30 cellular contexts compared by ENCODE assay signal in the genomic region with DNA sequence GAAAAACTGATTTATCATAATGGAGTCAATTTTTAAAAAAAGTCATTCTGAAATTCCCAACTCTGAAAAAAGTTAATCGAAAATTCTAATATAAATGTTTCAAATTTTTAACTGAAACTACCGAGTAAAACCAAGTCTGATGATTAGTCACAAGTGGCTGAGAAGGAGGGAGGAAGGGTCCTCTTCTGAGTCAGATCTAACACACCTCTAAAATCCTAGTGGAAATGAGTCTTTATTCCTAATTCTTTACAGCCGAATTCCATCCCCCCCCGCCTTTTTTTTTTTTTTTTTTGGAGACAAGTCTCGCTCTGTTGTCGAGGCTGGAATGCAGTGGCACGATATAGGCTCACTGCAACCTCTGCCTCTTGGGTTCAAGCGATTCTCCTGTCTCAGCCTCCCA. TPM values are rescaled to one million over a fixed set of nuclear protein-coding genes. Genes with fewer than 3 reads are reported as not detected.
DNase-seq lines count a peak whose midpoint lies in the region; ATAC-seq and TF ChIP-seq lines count a peak whose summit lies in the region.
"Had no signal": no experiment of that assay in that cellular context is flagged by ENCODE, and none has a peak within 500 bp of the region (broad histone marks: within the 10 kb centered on the region; RNA-seq: fewer than 3 reads in every experiment).

No MANE protein-coding gene starts in this region.

- ATAC-seq in RWPE2 (ENCODE audit: low read depth) (no peak), foreskin keratinocyte (peak; percentile 37), GM21515 (IDR thresholded peaks at IDR 0.05; ENCODE audit: unreplicated experiment) (no peak)
- ATAC-seq in stimulated activated naive B cell treated with anti-CD40 and anti-IgM and Interleukin-4, amounts not matched to agents 10 μg/mL and 1 μg/mL and 100 μg/mL, for 72 hours (replicated peaks) = no peak
- ATAC-seq: HCT116; lower lobe of right lung; naive thymus-derived CD8-positive, alpha-beta T cell; T-cell had no signal

- H3K9me3 ChIP-seq in left ventricle myocardium inferior (replicated peaks) (no peaks in the 10 kb centered on the region), RWPE2 (ENCODE audit: severe bottlenecking) (no peaks in the 10 kb centered on the region)
- H3K9me3 ChIP-seq: lower lobe of right lung, stomach, tibial artery had no signal

- H3K4me3 Mint-ChIP-seq in stimulated activated naive B cell treated with anti-CD40 and anti-IgM and Interleukin-4, amounts not matched to agents 10 μg/mL and 1 μg/mL and 100 μg/mL, for 72 hours = no peak overlapping the region
- H3K4me3 Mint-ChIP-seq: activated B cell treated with CpG ODN at 0.5 μM for 24 hours; activated naive CD8-positive, alpha-beta T cell; dendritic cell treated with granulocyte-macrophage colony-stimulating factor and Interleukin-4, amounts not matched to agents 40 ng/mL and 50 ng/mL, for 4 days; endodermal cell; naive thymus-derived CD8-positive, alpha-beta T cell; T-cell had no signal

- no peaks in the 10 kb centered on the region for H3K27me3 Mint-ChIP-seq in stimulated activated naive B cell treated with anti-CD40 and anti-IgM and Interleukin-4, amounts not matched to agents 10 μg/mL and 1 μg/mL and 100 μg/mL, for 72 hours
- H3K27me3 Mint-ChIP-seq: activated B cell treated with CpG ODN at 0.5 μM for 24 hours; activated naive CD8-positive, alpha-beta T cell; dendritic cell treated with granulocyte-macrophage colony-stimulating factor and Interleukin-4, amounts not matched to agents 40 ng/mL and 50 ng/mL, for 4 days; naive thymus-derived CD8-positive, alpha-beta T cell; T-cell had no signal

- H3K27me3 ChIP-seq in left ventricle myocardium inferior (ENCODE audit: low read depth) (no peaks in the 10 kb centered on the region), RWPE2 (ENCODE audit: insufficient read depth, poor library complexity, severe bottlenecking) (no peaks in the 10 kb centered on the region), foreskin keratinocyte (no peaks in the 10 kb centered on the region)
- H3K27me3 ChIP-seq: stomach, tibial artery had no signal

- peak overlapping the region; percentile 87 for H3K27ac ChIP-seq in left ventricle myocardium inferior (replicated peaks)
- peak overlapping the region; percentile 100 for H3K27ac ChIP-seq in RWPE2 (ENCODE audit: poor library complexity, severe bottlenecking)
- peak overlapping the region; percentile 96 for H3K27ac ChIP-seq in foreskin keratinocyte
- H3K27ac ChIP-seq: lower lobe of right lung had no signal

- intact Hi-C loops in left ventricle myocardium inferior (cut with micrococcal nuclease) (no loop called here), cardiac septum (cut with DNase I) (no loop called here)

- peaks cover 19 to 27% of the 10 kb centered on the region in 2 donors for H3K4me1 Mint-ChIP-seq in stimulated activated naive B cell treated with anti-CD40 and anti-IgM and Interleukin-4, amounts not matched to agents 10 μg/mL and 1 μg/mL and 100 μg/mL, for 72 hours

- H3K36me3 ChIP-seq in left ventricle myocardium inferior (peaks cover 64% of the 10 kb centered on the region), RWPE2 (ENCODE audit: low read depth) (peaks cover 61% of the 10 kb centered on the region)

- no peak for TF ChIP-seq CTCF in left ventricle myocardium inferior (IDR thresholded peaks at IDR 0.05; ENCODE audit: borderline replicate concordance)
- no peak for TF ChIP-seq CTCF in RWPE2 (IDR thresholded peaks at IDR 0.05; ENCODE audit: poor library complexity, severe bottlenecking)
- no peak for TF ChIP-seq CTCF in foreskin keratinocyte (conservative IDR thresholded peaks at IDR 0.05)

- H3K9me3 Mint-ChIP-seq in stimulated activated naive B cell treated with anti-CD40 and anti-IgM and Interleukin-4, amounts not matched to agents 10 μg/mL and 1 μg/mL and 100 μg/mL, for 72 hours = no peaks in the 10 kb centered on the region
- H3K9me3 Mint-ChIP-seq: activated B cell treated with CpG ODN at 0.5 μM for 24 hours; dendritic cell treated with granulocyte-macrophage colony-stimulating factor and Interleukin-4, amounts not matched to agents 40 ng/mL and 50 ng/mL, for 4 days; endodermal cell; naive thymus-derived CD8-positive, alpha-beta T cell; T-cell had no signal

- DNase-seq in left ventricle myocardium inferior (no peak), cardiac septum (ENCODE audit: low spot score) (no peak), RWPE2 (ENCODE audit: low spot score) (no peak), foreskin keratinocyte (no peak)
- DNase-seq in activated CD4-positive, alpha-beta T cell treated with anti-CD3 and anti-CD28 coated beads for 48 hours = no peak
- no peak for DNase-seq in stimulated activated naive B cell treated with anti-CD40 and anti-IgM and Interleukin-4, amounts not matched to agents 10 μg/mL and 1 μg/mL and 100 μg/mL, for 72 hours
- DNase-seq: activated B cell treated with CpG ODN at 0.5 μM for 24 hours; activated CD4-positive, alpha-beta T cell treated with anti-CD3 and anti-CD28 coated beads, Interleukin-2, amount 50 U/mL, for 4 hours; activated CD8-positive, alpha-beta memory T cell treated with anti-CD3 and anti-CD28 coated beads, Interleukin-2, amount 50 U/mL, for 48 hours; activated effector memory CD4-positive, alpha-beta T cell treated with Interleukin-2 at 50 U/mL for 16 hours; anterior cingulate cortex; caudate nucleus; COR-L47; DMS79; GF-D8; kidney; lower lobe of right lung; naive thymus-derived CD8-positive, alpha-beta T cell; NCI-H1436 treated with DMSO at 0.1 percent for 48 hours; NCI-H446; SHP77; stomach; T-cell; tibial artery had no signal

- H3K4me1 ChIP-seq in left ventricle myocardium inferior (peaks cover 84% of the 10 kb centered on the region), RWPE2 (ENCODE audit: insufficient read depth, poor library complexity, severe bottlenecking) (peaks cover 65% of the 10 kb centered on the region), foreskin keratinocyte (peaks cover 58% of the 10 kb centered on the region)

- H3K36me3 Mint-ChIP-seq in stimulated activated naive B cell treated with anti-CD40 and anti-IgM and Interleukin-4, amounts not matched to agents 10 μg/mL and 1 μg/mL and 100 μg/mL, for 72 hours = peaks cover 44 to 54% of the 10 kb centered on the region in 2 donors

- no peak overlapping the region for H3K27ac Mint-ChIP-seq in stimulated activated naive B cell treated with anti-CD40 and anti-IgM and Interleukin-4, amounts not matched to agents 10 μg/mL and 1 μg/mL and 100 μg/mL, for 72 hours
- H3K27ac Mint-ChIP-seq: dendritic cell treated with granulocyte-macrophage colony-stimulating factor and Interleukin-4, amounts not matched to agents 40 ng/mL and 50 ng/mL, for 4 days; endodermal cell; T-cell had no signal

- no peak overlapping the region for H3K4me3 ChIP-seq in left ventricle myocardium inferior
- H3K4me3 ChIP-seq in RWPE2 (ENCODE audit: severe bottlenecking) = no peak overlapping the region
- H3K4me3 ChIP-seq: lower lobe of right lung, skin epidermis, stomach, tibial artery had no signal

RNA-seq across cellular contexts. Expression of a gene that starts 37.9 kb away (rescaled TPM):
- total RNA-seq in left ventricle myocardium inferior = 0.63 TPM
- 0.65 TPM for total RNA-seq in cardiac septum
- total RNA-seq in foreskin keratinocyte = 0.14 TPM in 2 replicates
- polyA plus RNA-seq in foreskin keratinocyte = 0.10 TPM in 2 replicates

RNA-seq across cellular contexts. Expression of a gene that starts 38.1 kb away (rescaled TPM):
- total RNA-seq in left ventricle myocardium inferior = 91.1 TPM
- 76.3 TPM for total RNA-seq in cardiac septum
- 129 and 133 TPM in 2 replicates for total RNA-seq in foreskin keratinocyte
- polyA plus RNA-seq in foreskin keratinocyte = 192 and 221 TPM in 2 replicates

RNA-seq across cellular contexts. Expression of a gene that starts 43.1 kb away (rescaled TPM):
- total RNA-seq in left ventricle myocardium inferior (103 TPM), cardiac septum (55.0 TPM), foreskin keratinocyte (26.6 and 27.2 TPM in 2 replicates)
- 9.6 and 12.0 TPM in 2 replicates for polyA plus RNA-seq in foreskin keratinocyte
